30 cellular contexts compared by ENCODE assay signal in the genomic region with DNA sequence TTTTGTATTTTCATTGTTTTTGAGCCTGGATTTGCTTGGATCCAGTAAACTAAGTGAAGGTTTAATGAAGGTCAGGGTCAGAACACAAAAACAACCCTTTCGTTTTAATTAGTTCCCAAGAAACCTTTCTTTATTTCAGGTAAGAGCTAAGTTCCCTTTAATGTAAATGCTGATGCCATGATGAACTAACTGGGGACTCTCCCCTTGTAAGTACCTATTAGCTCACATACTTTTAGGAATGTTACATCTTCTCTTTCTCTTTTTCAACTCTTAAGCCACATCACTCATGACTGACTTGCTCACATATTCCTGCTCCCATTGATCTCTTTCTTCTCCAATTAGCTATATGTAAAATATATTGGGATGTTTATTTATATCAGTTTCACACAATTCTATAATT.
"Had no signal": no experiment of that assay in that cellular context is flagged by ENCODE, and none has a peak within 500 bp of the region (broad histone marks: within the 10 kb centered on the region; RNA-seq: fewer than 3 reads in every experiment).

No MANE protein-coding gene starts in this region.

- H3K27ac Mint-ChIP-seq: naive thymus-derived CD8-positive, alpha-beta T cell; natural killer cell treated with Interleukin-12 subunit alpha and Interleukin-12 subunit beta and Interleukin-15 and Interleukin-18, amount 100 ng/mL, for 72 hours; nephron progenitor cell; progenitor cell of endocrine pancreas; stimulated activated memory B cell treated with anti-CD40 and anti-IgM and Interleukin-4, amounts not matched to agents 10 μg/mL and 1 μg/mL and 100 μg/mL, for 72 hours; stimulated activated naive CD8-positive, alpha-beta T cell treated with anti-CD3 and anti-CD28 coated beads, Interleukin-15, Interleukin-2, amounts not matched to agents 100 ng/mL and 50 ng/mL, for 24 hours had no signal

- H3K36me3 ChIP-seq: neutrophil, ovary, right lobe of liver, sigmoid colon, stomach, thoracic aorta, thyroid gland, tibial nerve, upper lobe of left lung, vagina had no signal

- H3K4me3 ChIP-seq: ovary, psoas muscle, right lobe of liver, sigmoid colon, stomach, thoracic aorta, thyroid gland, tibial nerve, upper lobe of left lung, vagina had no signal

- H3K27me3 ChIP-seq: neutrophil, ovary, right lobe of liver, sigmoid colon, stomach, thyroid gland, tibial nerve, upper lobe of left lung, vagina had no signal

- H3K9me3 Mint-ChIP-seq: nephron progenitor cell; stimulated activated memory B cell treated with anti-CD40 and anti-IgM and Interleukin-4, amounts not matched to agents 10 μg/mL and 1 μg/mL and 100 μg/mL, for 72 hours had no signal

- DNase-seq: naive thymus-derived CD8-positive, alpha-beta T cell; nephron progenitor cell; nucleus accumbens; ovary; posterior cingulate gyrus; psoas muscle; right cardiac atrium; right lobe of liver; sigmoid colon; small intestine; stimulated activated CD4-positive, alpha-beta T cell treated with anti-CD3 and anti-CD28 coated beads, Interleukin-12 subunit alpha, Interleukin-12 subunit beta, amount 100 ng/mL, for 4 hours; stimulated activated CD4-positive, alpha-beta T cell treated with anti-CD3 and anti-CD28 coated beads, Interleukin-1b, Interleukin-23, amount 100 ng/mL, for 48 hours; stimulated activated CD4-positive, alpha-beta T cell treated with anti-CD3 and anti-CD28 coated beads, Interleukin-4, amount 100 ng/mL, for 1 hour; stimulated activated CD4-positive, alpha-beta T cell treated with anti-CD3 and anti-CD28 coated beads, Interleukin-4, amount 100 ng/mL, for 4 hours; stimulated activated CD8-positive, alpha-beta memory T cell treated with anti-CD3 and anti-CD28 coated beads, Interleukin-4, amount 100 ng/mL, for 48 hours; stimulated activated naive CD4-positive, alpha-beta T cell treated with Interleukin-2 at 50 U/mL for 16 hours; stomach; thyroid gland; trophoblast cell; upper lobe of left lung had no signal

- H3K27me3 Mint-ChIP-seq: natural killer cell treated with Interleukin-12 subunit alpha and Interleukin-12 subunit beta and Interleukin-15 and Interleukin-18, amount 100 ng/mL, for 72 hours; progenitor cell of endocrine pancreas; stimulated activated memory B cell treated with anti-CD40 and anti-IgM and Interleukin-4, amounts not matched to agents 10 μg/mL and 1 μg/mL and 100 μg/mL, for 72 hours; stimulated activated naive CD8-positive, alpha-beta T cell treated with anti-CD3 and anti-CD28 coated beads, Interleukin-15, Interleukin-2, amounts not matched to agents 100 ng/mL and 50 ng/mL, for 24 hours had no signal

- H3K4me1 Mint-ChIP-seq: nephron progenitor cell; neural crest cell; stimulated activated memory B cell treated with anti-CD40 and anti-IgM and Interleukin-4, amounts not matched to agents 10 μg/mL and 1 μg/mL and 100 μg/mL, for 72 hours had no signal

- ATAC-seq: naive thymus-derived CD8-positive, alpha-beta T cell; natural killer cell treated with Interleukin-12 subunit alpha and Interleukin-12 subunit beta and Interleukin-15 and Interleukin-18, amount 100 ng/mL, for 72 hours; psoas muscle; right cardiac atrium; right lobe of liver; stimulated activated memory B cell treated with anti-CD40 and anti-IgM and Interleukin-4, amounts not matched to agents 10 μg/mL and 1 μg/mL and 100 μg/mL, for 72 hours had no signal

- H3K79me2 ChIP-seq: parathyroid adenoma had no signal

- H3K4me1 ChIP-seq: parathyroid adenoma, psoas muscle, right lobe of liver, sigmoid colon, stomach, thyroid gland, tibial nerve, upper lobe of left lung, vagina had no signal

- H3K4me3 Mint-ChIP-seq: naive thymus-derived CD8-positive, alpha-beta T cell; natural killer cell treated with Interleukin-12 subunit alpha and Interleukin-12 subunit beta and Interleukin-15 and Interleukin-18, amount 100 ng/mL, for 72 hours; nephron progenitor cell; neural crest cell; stimulated activated memory B cell treated with anti-CD40 and anti-IgM and Interleukin-4, amounts not matched to agents 10 μg/mL and 1 μg/mL and 100 μg/mL, for 72 hours; stimulated activated naive CD8-positive, alpha-beta T cell treated with anti-CD3 and anti-CD28 coated beads, Interleukin-15, Interleukin-2, amounts not matched to agents 100 ng/mL and 50 ng/mL, for 24 hours had no signal

- H3K9ac ChIP-seq: parathyroid adenoma had no signal

- H3K36me3 Mint-ChIP-seq: naive thymus-derived CD8-positive, alpha-beta T cell; natural killer cell treated with Interleukin-12 subunit alpha and Interleukin-12 subunit beta and Interleukin-15 and Interleukin-18, amount 100 ng/mL, for 72 hours; stimulated activated memory B cell treated with anti-CD40 and anti-IgM and Interleukin-4, amounts not matched to agents 10 μg/mL and 1 μg/mL and 100 μg/mL, for 72 hours had no signal

- H3K9me3 ChIP-seq: neutrophil, ovary, right lobe of liver, thoracic aorta, thyroid gland, upper lobe of left lung, vagina had no signal

- H3K27ac ChIP-seq: neutrophil, ovary, parathyroid adenoma, psoas muscle, right lobe of liver, sigmoid colon, stomach, thoracic aorta, thyroid gland, tibial nerve, upper lobe of left lung, vagina had no signal
